ENCODE assay signal across 8 cellular contexts in the genomic region with DNA sequence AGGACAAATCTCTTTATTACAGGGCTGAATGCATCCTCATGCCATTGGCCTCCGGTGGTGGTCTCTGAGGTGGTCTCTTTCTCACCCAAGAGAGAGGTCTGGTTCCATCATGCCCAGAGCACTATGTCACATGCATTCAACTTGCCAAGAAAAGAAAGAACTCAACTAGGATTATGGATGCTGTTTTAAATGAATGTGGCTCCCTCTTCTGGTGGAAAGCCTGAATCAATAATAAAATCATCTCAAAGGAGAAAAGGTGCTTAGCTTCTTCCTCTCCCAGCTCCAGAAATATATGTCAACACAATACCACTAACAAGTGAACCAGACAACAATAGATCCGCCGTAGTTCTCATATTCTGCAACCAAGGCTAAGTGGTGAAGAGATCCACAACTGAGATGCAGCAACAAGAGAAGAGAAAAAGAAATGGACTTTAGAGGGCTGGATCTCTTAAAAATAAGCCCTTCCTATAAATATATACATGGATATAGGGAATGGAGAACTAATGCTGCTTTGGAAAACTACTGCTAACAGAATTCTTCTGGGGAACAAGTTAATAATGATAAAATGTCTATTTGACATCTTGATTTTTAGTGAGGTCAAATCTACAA.
A peak's percentile ranks its signal among the peaks of the same experiment; 100 is the strongest.
DNase-seq lines count a peak whose midpoint lies in the region; ATAC-seq, FAIRE-seq and TF ChIP-seq lines count a peak whose summit lies in the region.

No MANE protein-coding gene starts in this region.

- in situ Hi-C loops in HepG2 (cut with HindIII; ENCODE audit: extremely low pct_ligation_motif_present, low pct_unique_long_range_greater_than_20kb): loop anchor here (5.0 to 25.0 kb wide), 2 partner anchors 509 to 624 kb away; partner anchors contain the start of gene LYPD1

- TF ChIP-seq EP300 in HepG2 (IDR thresholded peaks at IDR 0.05; ENCODE audit: low read depth in 2 of 2, low read length in 2 of 2) (no peak), HepG2 (CRISPR knock-in tag; IDR thresholded peaks at IDR 0.05; ENCODE audit: borderline replicate concordance) (no peak)

- CTCF ChIA-PET in HepG2 (lab: Yijun Ruan, JAX; ENCODE audit: low intra/inter-chr PET ratio, low total read pairs): interaction anchor here (1.2 to 1.9 kb wide), 4 partner anchors 520 to 1313 kb away, joined by 4 to 14 read pairs (median 10); no protein-coding TSS in a partner anchor
- CTCF ChIA-PET in activated CD8-positive, alpha-beta memory T cell treated with anti-CD3 and anti-CD28 coated beads, Interleukin-2, amount 10 ng/mL, durations not matched to agents 7 days and 5 days (lab: Charles Lee): no interaction called here
- CTCF ChIA-PET in activated naive CD4-positive, alpha-beta T cell treated with anti-CD3 and anti-CD28 coated beads, Interleukin-2, amount 10 ng/mL, durations not matched to agents 7 days and 5 days (lab: Charles Lee): interaction anchor here (1.0 kb wide), 1 partner anchor 673 kb away, joined by 3 read pairs; no protein-coding TSS in a partner anchor

- no peak overlapping the region for H3K27ac ChIP-seq in HepG2 (ENCODE audit: extremely low read length, insufficient read depth, low read length)

- H3K27ac Mint-ChIP-seq in activated CD8-positive, alpha-beta memory T cell treated with anti-CD3 and anti-CD28 coated beads, Interleukin-2, amount 10 ng/mL, durations not matched to agents 7 days and 5 days: no peak overlapping the region
- no peak overlapping the region for H3K27ac Mint-ChIP-seq in activated naive CD4-positive, alpha-beta T cell treated with anti-CD3 and anti-CD28 coated beads, Interleukin-2, amount 10 ng/mL, durations not matched to agents 7 days and 5 days
- H3K27ac Mint-ChIP-seq in stimulated activated naive CD8-positive, alpha-beta T cell treated with anti-CD3 and anti-CD28 coated beads, Interleukin-15, amount 100 ng/mL, for 72 hours: no peak overlapping the region

- H3K36me3 ChIP-seq in HepG2 (replicated peaks in 1 of 2; ENCODE audit: control insufficient read depth in 1 of 2, insufficient read depth in 2 of 2, low read length in 2 of 2): no peaks in the 10 kb centered on the region

- H3K27me3 ChIP-seq in HepG2 (ENCODE audit: control insufficient read depth in 1 of 2, insufficient read depth in 2 of 2, low read length in 2 of 2): no peaks in the 10 kb centered on the region

- no peaks in the 10 kb centered on the region for H3K4me1 Mint-ChIP-seq in activated CD8-positive, alpha-beta memory T cell treated with anti-CD3 and anti-CD28 coated beads, Interleukin-2, amount 10 ng/mL, durations not matched to agents 7 days and 5 days
- no peaks in the 10 kb centered on the region for H3K4me1 Mint-ChIP-seq in activated naive CD4-positive, alpha-beta T cell treated with anti-CD3 and anti-CD28 coated beads, Interleukin-2, amount 10 ng/mL, durations not matched to agents 7 days and 5 days
- no peaks in the 10 kb centered on the region for H3K4me1 Mint-ChIP-seq in stimulated activated naive CD8-positive, alpha-beta T cell treated with anti-CD3 and anti-CD28 coated beads, Interleukin-15, amount 100 ng/mL, for 72 hours

- DNase-seq in DMS53 (lab: John Stamatoyannopoulos, UW): peak; percentile 61
- peak; percentile 77 for DNase-seq in NCI-H460 (ENCODE audit: extremely low read depth, low read depth)
- DNase-seq in brain pericyte (ENCODE audit: low read depth, low spot score): peak; percentile 31
- peak; percentile 58 for DNase-seq in HepG2 (ENCODE audit: low spot score)
- no peak for DNase-seq in activated CD8-positive, alpha-beta memory T cell treated with anti-CD3 and anti-CD28 coated beads, Interleukin-2, amount 10 ng/mL, durations not matched to agents 7 days and 5 days
- DNase-seq in activated naive CD4-positive, alpha-beta T cell treated with anti-CD3 and anti-CD28 coated beads, Interleukin-2, amount 10 ng/mL, durations not matched to agents 7 days and 5 days: no peak
- no peak for DNase-seq in stimulated activated naive CD8-positive, alpha-beta T cell treated with anti-CD3 and anti-CD28 coated beads, Interleukin-15, amount 100 ng/mL, for 72 hours

- H3K4me2 ChIP-seq in HepG2 (ENCODE audit: low read depth, low read length): no peak overlapping the region

- no peaks in the 10 kb centered on the region for H3K36me3 Mint-ChIP-seq in activated CD8-positive, alpha-beta memory T cell treated with anti-CD3 and anti-CD28 coated beads, Interleukin-2, amount 10 ng/mL, durations not matched to agents 7 days and 5 days
- H3K36me3 Mint-ChIP-seq in activated naive CD4-positive, alpha-beta T cell treated with anti-CD3 and anti-CD28 coated beads, Interleukin-2, amount 10 ng/mL, durations not matched to agents 7 days and 5 days: no peaks in the 10 kb centered on the region

- H3K27me3 Mint-ChIP-seq in activated CD8-positive, alpha-beta memory T cell treated with anti-CD3 and anti-CD28 coated beads, Interleukin-2, amount 10 ng/mL, durations not matched to agents 7 days and 5 days: no peaks in the 10 kb centered on the region
- no peaks in the 10 kb centered on the region for H3K27me3 Mint-ChIP-seq in activated naive CD4-positive, alpha-beta T cell treated with anti-CD3 and anti-CD28 coated beads, Interleukin-2, amount 10 ng/mL, durations not matched to agents 7 days and 5 days
- no peaks in the 10 kb centered on the region for H3K27me3 Mint-ChIP-seq in stimulated activated naive CD8-positive, alpha-beta T cell treated with anti-CD3 and anti-CD28 coated beads, Interleukin-15, amount 100 ng/mL, for 72 hours

- TF ChIP-seq CTCF in HepG2 (CRISPR knock-in tag; IDR thresholded peaks at IDR 0.05): peak; percentile 84

- intact Hi-C loops in HepG2 (cut with micrococcal nuclease; ENCODE audit: unreplicated experiment): loop anchor here (1.0 kb wide), 2 partner anchors 520 to 903 kb away; no protein-coding TSS in a partner anchor

- peak; percentile 75 for TF ChIP-seq RAD21 in HepG2 (CRISPR knock-in tag; IDR thresholded peaks at IDR 0.05)

- no peaks in the 10 kb centered on the region for H3K9me3 Mint-ChIP-seq in activated CD8-positive, alpha-beta memory T cell treated with anti-CD3 and anti-CD28 coated beads, Interleukin-2, amount 10 ng/mL, durations not matched to agents 7 days and 5 days (ENCODE audit: low read depth)
- H3K9me3 Mint-ChIP-seq in activated naive CD4-positive, alpha-beta T cell treated with anti-CD3 and anti-CD28 coated beads, Interleukin-2, amount 10 ng/mL, durations not matched to agents 7 days and 5 days: no peaks in the 10 kb centered on the region
- no peaks in the 10 kb centered on the region for H3K9me3 Mint-ChIP-seq in stimulated activated naive CD8-positive, alpha-beta T cell treated with anti-CD3 and anti-CD28 coated beads, Interleukin-15, amount 100 ng/mL, for 72 hours

- no peak overlapping the region for H2AFZ ChIP-seq in HepG2 (ENCODE audit: low read length)

- no peaks in the 10 kb centered on the region for H4K20me1 ChIP-seq in HepG2 (ENCODE audit: insufficient read depth, low read length)

- 3% methylated on average over 3 of the region's 3 CpGs for WGBS in HepG2 (ENCODE audit: low lambda C conversion rate)

- no peak overlapping the region for H3K9ac ChIP-seq in HepG2 (ENCODE audit: insufficient read depth, low read depth, low read length)

- H3K79me2 ChIP-seq in HepG2 (ENCODE audit: insufficient read depth, low read length): no peaks in the 10 kb centered on the region

- POLR2A ChIA-PET in HepG2 (lab: Yijun Ruan, JAX): no interaction called here

- TF ChIP-seq POLR2A in HepG2 (IDR thresholded peaks at IDR 0.05; ENCODE audit: insufficient read depth in 1 of 2, low read depth in 2 of 2, low read length in 2 of 2): no peak

- no TSS peak for BruUV-seq in HepG2 (replicated peaks; lab: Mats Ljungman, UMichigan)

- peak; percentile 74 for ATAC-seq in HG02885 (IDR thresholded peaks at IDR 0.05; ENCODE audit: poor library complexity, unreplicated experiment)
- ATAC-seq in HepG2: peak; percentile 73
- no peak for ATAC-seq in activated CD8-positive, alpha-beta memory T cell treated with anti-CD3 and anti-CD28 coated beads, Interleukin-2, amount 10 ng/mL, durations not matched to agents 7 days and 5 days
- no peak for ATAC-seq in stimulated activated naive CD8-positive, alpha-beta T cell treated with anti-CD3 and anti-CD28 coated beads, Interleukin-15, amount 100 ng/mL, for 72 hours

- H3K9me3 ChIP-seq in HepG2 (ENCODE audit: low read length): no peaks in the 10 kb centered on the region

- H3K4me3 Mint-ChIP-seq in activated CD8-positive, alpha-beta memory T cell treated with anti-CD3 and anti-CD28 coated beads, Interleukin-2, amount 10 ng/mL, durations not matched to agents 7 days and 5 days: no peak overlapping the region
- no peak overlapping the region for H3K4me3 Mint-ChIP-seq in activated naive CD4-positive, alpha-beta T cell treated with anti-CD3 and anti-CD28 coated beads, Interleukin-2, amount 10 ng/mL, durations not matched to agents 7 days and 5 days
- H3K4me3 Mint-ChIP-seq in stimulated activated naive CD8-positive, alpha-beta T cell treated with anti-CD3 and anti-CD28 coated beads, Interleukin-15, amount 100 ng/mL, for 72 hours: no peak overlapping the region

- FAIRE-seq in HepG2 (lab: Jason Lieb, UNC): peak; percentile 76

- H3K4me3 ChIP-seq in HepG2 (replicated peaks in 1 of 3; ENCODE audit: insufficient read depth in 1 of 3, low read depth in 2 of 3, low read length in 3 of 3): no peak overlapping the region

- H3K4me1 ChIP-seq in HepG2 (ENCODE audit: insufficient read depth, low read length): no peaks in the 10 kb centered on the region

TF ChIP-seq in HepG2, 621 proteins besides CTCF, POLR2A, EP300 and RAD21 (continues in another document):
- TF ChIP-seq MIXL1 (CRISPR knock-in tag; IDR thresholded peaks at IDR 0.05): peak; percentile 69; the same call in 1 of the 2 replicates
- TF ChIP-seq STAG1 (CRISPR knock-in tag; IDR thresholded peaks at IDR 0.05): peak; percentile 91
- TF ChIP-seq SRSF4 (IDR thresholded peaks at IDR 0.05; ENCODE audit: low read depth, low read length, poor library complexity, severe bottlenecking): no peak

Comparison
In these comparisons a context has a peak if more than half of its experiments do, and no peak if none do; other contexts are left out.
1. DNase-seq: peak in DMS53 (single experiment), NCI-H460 (single experiment), brain pericyte (single experiment) and HepG2 (single experiment); none in activated CD8-positive, alpha-beta memory T cell treated with anti-CD3 and anti-CD28 coated beads, Interleukin-2, amount 10 ng/mL, durations not matched to agents 7 days and 5 days (single experiment), activated naive CD4-positive, alpha-beta T cell treated with anti-CD3 and anti-CD28 coated beads, Interleukin-2, amount 10 ng/mL, durations not matched to agents 7 days and 5 days (single experiment) and stimulated activated naive CD8-positive, alpha-beta T cell treated with anti-CD3 and anti-CD28 coated beads, Interleukin-15, amount 100 ng/mL, for 72 hours (0 of 2).
2. ATAC-seq: peak in HG02885 (single experiment) and HepG2 (single experiment); none in activated CD8-positive, alpha-beta memory T cell treated with anti-CD3 and anti-CD28 coated beads, Interleukin-2, amount 10 ng/mL, durations not matched to agents 7 days and 5 days (single experiment) and stimulated activated naive CD8-positive, alpha-beta T cell treated with anti-CD3 and anti-CD28 coated beads, Interleukin-15, amount 100 ng/mL, for 72 hours (single experiment).